8 cellular contexts compared by ENCODE assay signal in genomic region chr4:76087007-76087769, GRCh38. TPM values are rescaled to one million over a fixed set of nuclear protein-coding genes. Genes with fewer than 3 reads are reported as not detected.
DNase-seq lines count a peak whose midpoint lies in the region; ATAC-seq and TF ChIP-seq lines count a peak whose summit lies in the region.

No MANE protein-coding gene starts in this region.

- POLR2A ChIA-PET in AG04449 (lab: Yijun Ruan, JAX) = no interaction called here
- POLR2A ChIA-PET in CD4-positive, alpha-beta T cell (lab: Charles Lee) = interaction anchor here (0.7 to 1.0 kb wide), 2 partner anchors 64 to 574 kb away, joined by 3 read pairs; partner anchors contain the start of gene CXCL10

- no peak for DNase-seq in AG04449 (ENCODE audit: low read depth, low spot score)
- DNase-seq in NCI-H2029 treated with DMSO at 0.1 percent for 48 hours (lab: John Stamatoyannopoulos, UW) = peak; percentile 34
- DNase-seq in head of caudate nucleus = peak; percentile 34 to 91 (median 79)
- DNase-seq in prostate gland (ENCODE audit: low spot score) = peak; percentile 41
- DNase-seq in NK-92 treated with Interleukin-12 subunit alpha and Interleukin-12 subunit beta, amount 100 ng/mL, for 24 hours (lab: John Stamatoyannopoulos, UW) = no peak
- DNase-seq in CD4-positive, alpha-beta T cell = no peak

- no peak overlapping the region for H3K27ac Mint-ChIP-seq in CD4-positive, alpha-beta T cell

- H3K27me3 ChIP-seq in prostate gland (replicated peaks; ENCODE audit: insufficient read depth) = no peaks in the 10 kb centered on the region
- no peaks in the 10 kb centered on the region for H3K27me3 ChIP-seq in CD4-positive, alpha-beta T cell (ENCODE audit: control insufficient read depth, insufficient read depth, low read length)

- CTCF ChIA-PET in AG04449 (lab: Yijun Ruan, JAX) = interaction anchor here (0.7 to 2.8 kb wide), 18 partner anchors 10 to 191 kb away, joined by 3 to 37 read pairs (median 4); partner anchors contain the start of gene SDAD1
- CTCF ChIA-PET in CD4-positive, alpha-beta T cell (lab: Charles Lee) = no interaction called here

- H3K27ac ChIP-seq in prostate gland = no peak overlapping the region
- no peak overlapping the region for H3K27ac ChIP-seq in CD4-positive, alpha-beta T cell (ENCODE audit: low read depth, low read length)

- H3K9me3 Mint-ChIP-seq in CD4-positive, alpha-beta T cell = no peaks in the 10 kb centered on the region

- no peaks in the 10 kb centered on the region for H3K36me3 Mint-ChIP-seq in CD4-positive, alpha-beta T cell (ENCODE audit: low read depth)

- H3K36me3 ChIP-seq in prostate gland = no peaks in the 10 kb centered on the region

- no peak for TF ChIP-seq POLR2A in prostate gland (IDR thresholded peaks at IDR 0.05)

- intact Hi-C loops in head of caudate nucleus (cut with DNase I) = loop anchor here (5.0 kb wide), 1 partner anchor 95 kb away; the partner anchor contains the start of gene SDAD1
- intact Hi-C loops in prostate gland (cut with DNase I) = loop anchor here (5.0 kb wide), 1 partner anchor 90 kb away; no protein-coding TSS in a partner anchor
- intact Hi-C loops in CD4-positive, alpha-beta T cell (cut with DNase I, micrococcal nuclease) = no loop called here

- no peaks in the 10 kb centered on the region for H3K4me1 ChIP-seq in prostate gland (replicated peaks)

- H3K4me3 Mint-ChIP-seq in CD4-positive, alpha-beta T cell = no peak overlapping the region

- H3K9me3 ChIP-seq in prostate gland = no peaks in the 10 kb centered on the region
- no peaks in the 10 kb centered on the region for H3K9me3 ChIP-seq in CD4-positive, alpha-beta T cell (ENCODE audit: control insufficient read depth, low read length)

- 22% methylated on average over 13 of the region's 13 CpGs for WGBS in prostate gland

- H3K27me3 Mint-ChIP-seq in CD4-positive, alpha-beta T cell = no peaks in the 10 kb centered on the region

- ATAC-seq in CD4-positive, alpha-beta T cell (ENCODE audit: poor library complexity) = no peak

- no peak overlapping the region for H3K4me3 ChIP-seq in AG04449 (ENCODE audit: low read depth, low read length)
- H3K4me3 ChIP-seq in WI38 (ENCODE audit: low read depth, low read length) = peak overlapping the region; percentile 16; the same call in 1 of the 2 replicates
- no peak overlapping the region for H3K4me3 ChIP-seq in prostate gland

- TF ChIP-seq CTCF in AG04449 (IDR thresholded peaks at IDR 0.05; ENCODE audit: insufficient read depth, low read length, missing control alignments) (peak; percentile 54), GM12874 (IDR thresholded peaks at IDR 0.05; ENCODE audit: insufficient read depth, low read depth, low read length) (0 out of 2 replicates have a peak, but pooled peaks have one; percentile 14), WI38 (IDR thresholded peaks at IDR 0.05; ENCODE audit: low read depth, low read length) (peak; percentile 64), prostate gland (IDR thresholded peaks at IDR 0.05) (peak in 2 of 4 experiments; percentile 48 to 52)
- no peak for TF ChIP-seq CTCF in CD4-positive, alpha-beta T cell (IDR thresholded peaks at IDR 0.05)

- H3K4me1 Mint-ChIP-seq in CD4-positive, alpha-beta T cell (ENCODE audit: low read depth) = peaks cover 4% of the 10 kb centered on the region

RNA-seq across cellular contexts. Expression of gene ART3, which starts 12.7 kb away (rescaled TPM):
- 10 to 100 TPM in 1 of 2 donors, 1 to 10 TPM in 1; 3.8 to 24.8 TPM for total RNA-seq in prostate gland
- not detected for total RNA-seq in CD4-positive, alpha-beta T cell

RNA-seq across cellular contexts. Expression of gene CXCL11, which starts 51.3 kb away (rescaled TPM):
- total RNA-seq in prostate gland = under 1 TPM in 1 of 2 donors, not detected in 1; 0.23 TPM
- total RNA-seq in CD4-positive, alpha-beta T cell = not detected

Comparison
In these comparisons a context has a peak if more than half of its experiments do, and no peak if none do; other contexts are left out.
1. DNase-seq: peak in NCI-H2029 treated with DMSO at 0.1 percent for 48 hours (single experiment), head of caudate nucleus (42 of 42) and prostate gland (single experiment); none in AG04449 (single experiment), NK-92 treated with Interleukin-12 subunit alpha and Interleukin-12 subunit beta, amount 100 ng/mL, for 24 hours (single experiment) and CD4-positive, alpha-beta T cell (0 of 10).
2. RNA of gene ART3, which starts 12.7 kb away (total RNA-seq): 3.8 to 24.8 TPM in prostate gland; not detected in CD4-positive, alpha-beta T cell; every median in the first group is over 4 times any median in the second.
3. intact Hi-C loops: an anchor here in head of caudate nucleus (5.0 kb wide) and prostate gland (5.0 kb wide); none called in CD4-positive, alpha-beta T cell.